31 cellular contexts compared by ENCODE assay signal in the genomic region with DNA sequence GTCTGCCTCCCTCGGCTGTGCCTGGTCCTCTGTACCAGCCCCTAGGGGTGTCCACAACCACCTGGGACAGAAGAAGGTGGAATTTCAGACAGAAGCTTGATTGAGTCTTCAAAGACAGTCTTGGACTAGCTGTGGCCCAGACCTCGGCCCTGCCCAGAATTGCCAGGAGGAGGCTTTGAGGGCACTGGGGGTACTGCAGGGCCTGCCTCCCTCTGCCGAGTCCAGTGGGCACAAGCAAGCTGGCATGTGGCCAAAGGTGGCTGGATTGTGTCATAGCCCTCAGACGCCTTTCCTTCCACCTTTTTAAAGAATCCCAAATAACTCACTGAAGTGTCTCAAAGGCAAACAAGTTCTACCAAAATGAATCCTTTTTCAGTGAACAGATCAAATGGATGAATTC.
"Had no signal": no experiment of that assay in that cellular context is flagged by ENCODE, and none has a peak within 500 bp of the region (broad histone marks: within the 10 kb centered on the region; RNA-seq: fewer than 3 reads in every experiment).

No MANE protein-coding gene starts in this region.

- DNase-seq: activated CD4-positive, alpha-beta memory T cell treated with anti-CD3 and anti-CD28 coated beads, Interleukin-2, amount 10 ng/mL, durations not matched to agents 7 days and 5 days; activated CD4-positive, alpha-beta T cell treated with anti-CD3 and anti-CD28 coated beads for 36 hours; activated CD4-positive, alpha-beta T cell treated with anti-CD3 and anti-CD28 coated beads, Interleukin-2, amount 50 U/mL, for 1 hour; activated CD8-positive, alpha-beta memory T cell treated with anti-CD3 and anti-CD28 coated beads, Interleukin-2, amount 50 U/mL, for 4 hours; activated naive CD4-positive, alpha-beta T cell treated with anti-CD3 and anti-CD28 coated beads, Interleukin-2, amount 50 U/mL, for 16 hours; activated naive CD8-positive, alpha-beta T cell treated with anti-CD3 and anti-CD28 coated beads, Interleukin-2, amount 10 ng/mL, durations not matched to agents 7 days and 5 days; activated T-cell treated with anti-CD3 and anti-CD28 coated beads, Interleukin-2, amount 50 U/mL, for 72 hours; aorta; caudate nucleus; Kasumi-1; MV-4-11; NCI-H1092 treated with DMSO at 0.1 percent for 48 hours; NCI-H1417 treated with DMSO at 0.1 percent for 48 hours; NCI-H1694; NCI-H2029 treated with DMSO at 0.1 percent for 48 hours; NCI-H345; NCI-H510A; NCI-H526 treated with DMSO at 0.1 percent for 48 hours; NCI-H82; NK-92 treated with Interleukin-12 subunit alpha and Interleukin-12 subunit beta, amount 100 ng/mL, for 24 hours; OCI-M1; Right ventricle myocardium superior; T-cell; T-helper 2 cell; T1000 had no signal

- H3K27ac Mint-ChIP-seq: activated CD4-positive, alpha-beta memory T cell treated with anti-CD3 and anti-CD28 coated beads, Interleukin-2, amount 10 ng/mL, durations not matched to agents 7 days and 5 days; activated CD4-positive, alpha-beta T cell treated with anti-CD3 and anti-CD28 coated beads for 36 hours; activated naive CD8-positive, alpha-beta T cell treated with anti-CD3 and anti-CD28 coated beads, Interleukin-2, amount 10 ng/mL, durations not matched to agents 7 days and 5 days; activated T-cell treated with anti-CD3 and anti-CD28 coated beads, Interleukin-2, amount 50 U/mL, for 72 hours; activated T-helper 2 cell treated with anti-CD3 and anti-CD28 coated beads, Interferon-gamma antibody, Interleukin-2, Interleukin-4, amounts not matched to agents 10 μg/mL and 5 μg/mL and 100 μg/mL, durations not matched to agents 14 hours and 24 hours and 36 hours; T-cell had no signal

- H3K9me3 ChIP-seq: breast epithelium, SJSA1 had no signal

- H3K36me3 ChIP-seq: breast epithelium, SJSA1 had no signal

- H3K4me3 ChIP-seq: breast epithelium, SJSA1 had no signal

- ATAC-seq: activated CD4-positive, alpha-beta T cell treated with anti-CD3 and anti-CD28 coated beads for 36 hours; activated T-cell treated with anti-CD3 and anti-CD28 coated beads, Interleukin-2, amount 50 U/mL, for 72 hours; Panc1; T-cell had no signal

- H3K4me3 Mint-ChIP-seq: activated CD4-positive, alpha-beta memory T cell treated with anti-CD3 and anti-CD28 coated beads, Interleukin-2, amount 10 ng/mL, durations not matched to agents 7 days and 5 days; activated CD4-positive, alpha-beta T cell treated with anti-CD3 and anti-CD28 coated beads for 36 hours; activated naive CD8-positive, alpha-beta T cell treated with anti-CD3 and anti-CD28 coated beads, Interleukin-2, amount 10 ng/mL, durations not matched to agents 7 days and 5 days; activated T-cell treated with anti-CD3 and anti-CD28 coated beads, Interleukin-2, amount 50 U/mL, for 72 hours; T-cell had no signal

- H3K27me3 Mint-ChIP-seq: activated CD4-positive, alpha-beta memory T cell treated with anti-CD3 and anti-CD28 coated beads, Interleukin-2, amount 10 ng/mL, durations not matched to agents 7 days and 5 days; activated naive CD8-positive, alpha-beta T cell treated with anti-CD3 and anti-CD28 coated beads, Interleukin-2, amount 10 ng/mL, durations not matched to agents 7 days and 5 days had no signal

- H3K27me3 ChIP-seq: breast epithelium, SJSA1 had no signal

- H3K4me1 Mint-ChIP-seq: T-cell had no signal

- H3K4me1 ChIP-seq: breast epithelium, SJSA1 had no signal

- H3K27ac ChIP-seq: breast epithelium, RWPE1, SJSA1, VCaP had no signal
